ENCODE assay signal across 8 cellular contexts in genomic region chr3:50088725-50089602, GRCh38. TPM values are rescaled to one million over a fixed set of nuclear protein-coding genes. Genes with fewer than 3 reads are reported as not detected.
DNase-seq lines count a peak whose midpoint lies in the region; ATAC-seq and TF ChIP-seq lines count a peak whose summit lies in the region.

Gene RBM5 (plus strand): TSS chr3:50088919. CDS start chr3:50090435, 1,516 bp downstream.

- H3K4me2 ChIP-seq in KMS-11: peak within 1 kb of the TSS; percentile 74

- DNase-seq in DMS53 (lab: John Stamatoyannopoulos, UW) (peak; percentile 90), RKO (ENCODE audit: low spot score) (peak; percentile 96), activated T-helper 1 cell treated with Interleukin-2 at 50 U/mL for 16 hours (ENCODE audit: low read depth) (peak; percentile 84), esophagus squamous epithelium (lab: John Stamatoyannopoulos, UW) (peak; percentile 76), myocyte (ENCODE audit: low read depth) (peak; percentile 94)
- DNase-seq in stimulated activated CD8-positive, alpha-beta memory T cell treated with anti-CD3 and anti-CD28 coated beads, Interleukin-7, amount 100 ng/mL, for 48 hours (ENCODE audit: extremely low read depth in 1 of 2, low read depth in 1 of 2): peak; percentile 78 to 93

- TF ChIP-seq POLR2A in esophagus squamous epithelium (IDR thresholded peaks at IDR 0.05): peak in 3 of 4 donors; percentile 21 to 64 (median 37)

- H3K79me2 ChIP-seq in KMS-11 (ENCODE audit: insufficient read depth, low read depth): peaks cover 34% of the 10 kb centered on the region

- peak within 1 kb of the TSS; percentile 95 for H3K9ac ChIP-seq in KMS-11

- H3K4me1 ChIP-seq in KMS-11 (ENCODE audit: low read depth, poor library complexity, severe bottlenecking) (peaks cover 19% of the 10 kb centered on the region), esophagus squamous epithelium (peaks cover 7 to 28% (median 14%) of the 10 kb centered on the region in 3 donors)

- H3K4me3 ChIP-seq in KMS-11 (IDR thresholded peaks at IDR 0.05; ENCODE audit: insufficient read depth, low read depth, low read length): peak within 1 kb of the TSS; percentile 82
- H3K4me3 ChIP-seq in esophagus squamous epithelium: peak within 1 kb of the TSS; percentile 83 to 98 (median 90)

- TF ChIP-seq CTCF in KMS-11 (conservative IDR thresholded peaks at IDR 0.05; ENCODE audit: low read depth, low read length) (no peak), esophagus squamous epithelium (IDR thresholded peaks at IDR 0.05) (peak in 1 of 6 experiments; percentile 51)

- intact Hi-C loops in esophagus squamous epithelium (cut with DNase I): no loop called here

- no peaks in the 10 kb centered on the region for H3K9me3 ChIP-seq in esophagus squamous epithelium

- peak; percentile 99 for ATAC-seq in GM21723 (IDR thresholded peaks at IDR 0.05; ENCODE audit: unreplicated experiment)

- peak within 1 kb of the TSS; percentile 65 for H2AFZ ChIP-seq in KMS-11 (ENCODE audit: low read depth)

- peak within 1 kb of the TSS; percentile 84 for H3K27ac ChIP-seq in KMS-11
- peak within 1 kb of the TSS; percentile 94 to 95 (median 94) for H3K27ac ChIP-seq in esophagus squamous epithelium

- H3K36me3 ChIP-seq in KMS-11 (ENCODE audit: insufficient read depth) (no peaks in the 10 kb centered on the region; the same call in 1 of the 2 replicates), esophagus squamous epithelium (peaks cover 9 to 36% (median 15%) of the 10 kb centered on the region in 3 donors)

- 0% methylated on average over 23 to 46 of the region's 61 CpGs for WGBS in esophagus squamous epithelium, 2 donors

- H4K20me1 ChIP-seq in KMS-11 (ENCODE audit: insufficient read depth): no peaks in the 10 kb centered on the region

- H3K27me3 ChIP-seq in KMS-11 (ENCODE audit: insufficient read depth, low read depth): no peaks in the 10 kb centered on the region
- no peaks in the 10 kb centered on the region for H3K27me3 ChIP-seq in esophagus squamous epithelium

RNA-seq across cellular contexts. Expression of gene RBM5, which starts in this region (rescaled TPM):
- 100 to 1,000 TPM in 2 of 4 donors, 10 to 100 TPM in 2; 60.1 to 197 (median 107) TPM for total RNA-seq in esophagus squamous epithelium
- 158 and 160 TPM in 2 replicates for total RNA-seq in myocyte
- polyA plus RNA-seq in myocyte (2012): 126 TPM

Comparison
In these comparisons a context has a peak if more than half of its experiments do, and no peak if none do; other contexts are left out.
1. Peak in every context shown above with its lines: DNase-seq, ATAC-seq, H3K4me3 ChIP-seq and H3K27ac ChIP-seq.